ENCODE assay signal across 31 cellular contexts in genomic region chr12:29863665-29864064, GRCh38.
"Had no signal": no experiment of that assay in that cellular context is flagged by ENCODE, and none has a peak within 500 bp of the region (broad histone marks: within the 10 kb centered on the region; RNA-seq: fewer than 3 reads in every experiment).

No MANE protein-coding gene starts in this region.

- H3K27me3 Mint-ChIP-seq: activated CD4-positive, alpha-beta T cell treated with anti-CD3 and anti-CD28 coated beads for 36 hours; activated CD4-positive, alpha-beta T cell treated with anti-CD3 and anti-CD28 coated beads, Interleukin-2, amount 10 ng/mL, durations not matched to agents 7 days and 5 days; activated naive CD8-positive, alpha-beta T cell treated with anti-CD3 and anti-CD28 coated beads, Interleukin-2, amount 10 ng/mL, durations not matched to agents 7 days and 5 days; activated T-cell treated with anti-CD3 and anti-CD28 coated beads, Interleukin-2, amount 50 U/mL, for 24 hours had no signal

- H3K9me3 ChIP-seq: ascending aorta, body of pancreas, breast epithelium, Peyer's patch, SK-N-SH had no signal

- H3K27me3 ChIP-seq: ascending aorta, body of pancreas, breast epithelium, Peyer's patch, SJSA1 had no signal

- H3K4me3 Mint-ChIP-seq: activated CD4-positive, alpha-beta T cell treated with anti-CD3 and anti-CD28 coated beads for 36 hours; activated CD4-positive, alpha-beta T cell treated with anti-CD3 and anti-CD28 coated beads, Interleukin-2, amount 10 ng/mL, durations not matched to agents 7 days and 5 days; activated CD8-positive, alpha-beta T cell treated with anti-CD3 and anti-CD28 coated beads, Interleukin-2, amount 10 ng/mL, durations not matched to agents 7 days and 5 days; activated naive CD4-positive, alpha-beta T cell treated with anti-CD3 and anti-CD28 coated beads, Interleukin-2, amount 50 U/mL, for 24 hours; activated naive CD8-positive, alpha-beta T cell treated with anti-CD3 and anti-CD28 coated beads, Interleukin-2, amount 10 ng/mL, durations not matched to agents 7 days and 5 days; activated T-cell treated with anti-CD3 and anti-CD28 coated beads, Interleukin-2, amount 50 U/mL, for 24 hours; T-helper 1 cell treated with Interleukin-12 subunit alpha and Interleukin-12 subunit beta and Interleukin-4 antibody, amounts not matched to agents 30 μg/mL and 1 μg/mL, for 36 hours; T-helper 2 cell treated with Interferon-gamma antibody and Interleukin-4, amounts not matched to agents 5 μg/mL and 100 μg/mL, for 36 hours had no signal

- H3K4me1 ChIP-seq: ascending aorta, body of pancreas, breast epithelium, Peyer's patch, SJSA1 had no signal

- H3K4me1 Mint-ChIP-seq: activated CD4-positive, alpha-beta T cell treated with anti-CD3 and anti-CD28 coated beads for 36 hours; activated CD4-positive, alpha-beta T cell treated with anti-CD3 and anti-CD28 coated beads, Interleukin-2, amount 10 ng/mL, durations not matched to agents 7 days and 5 days; activated naive CD4-positive, alpha-beta T cell treated with anti-CD3 and anti-CD28 coated beads, Interleukin-2, amount 50 U/mL, for 24 hours; activated naive CD8-positive, alpha-beta T cell treated with anti-CD3 and anti-CD28 coated beads, Interleukin-2, amount 10 ng/mL, durations not matched to agents 7 days and 5 days had no signal

- ATAC-seq: activated CD4-positive, alpha-beta T cell treated with anti-CD3 and anti-CD28 coated beads for 36 hours; activated CD4-positive, CD25-positive, alpha-beta regulatory T cell treated with anti-CD3 and anti-CD28 coated beads, Interleukin-2, amount 50 U/mL, for 24 hours; activated CD8-positive, alpha-beta T cell treated with anti-CD3 and anti-CD28 coated beads, Interleukin-2, amount 10 ng/mL, durations not matched to agents 7 days and 5 days; body of pancreas; PC-3 had no signal

- DNase-seq: activated CD4-positive, alpha-beta T cell treated with anti-CD3 and anti-CD28 coated beads for 36 hours; activated CD4-positive, alpha-beta T cell treated with anti-CD3 and anti-CD28 coated beads, Interleukin-2, amount 10 ng/mL, durations not matched to agents 7 days and 5 days; activated CD4-positive, alpha-beta T cell treated with anti-CD3 and anti-CD28 coated beads, Interleukin-2, amount 50 U/mL, for 48 hours; activated CD8-positive, alpha-beta T cell treated with anti-CD3 and anti-CD28 coated beads, Interleukin-2, amount 10 ng/mL, durations not matched to agents 7 days and 5 days; activated gamma-delta T cell; activated naive CD4-positive, alpha-beta T cell treated with Interleukin-2 at 50 U/mL for 16 hours; activated naive CD8-positive, alpha-beta T cell treated with anti-CD3 and anti-CD28 coated beads, Interleukin-2, amount 10 ng/mL, durations not matched to agents 7 days and 5 days; activated T-cell treated with anti-CD3 and anti-CD28 coated beads, Interleukin-2, amount 50 U/mL, for 24 hours; amygdala; body of pancreas; NCI-H1092 treated with DMSO at 0.1 percent for 48 hours; NCI-H1417; NCI-H187 treated with DMSO at 0.1 percent for 48 hours; NCI-H2081; NCI-H2171 treated with DMSO at 0.1 percent for 48 hours; NCI-H2227 treated with DMSO at 0.1 percent for 48 hours; NCI-H524 treated with DMSO at 0.1 percent for 48 hours; PC-3; Peyer's patch; RPMI8226; SHP77 treated with DMSO at 0.1 percent for 48 hours; SK-N-SH had no signal

- H3K27ac ChIP-seq: ascending aorta, body of pancreas, breast epithelium, Peyer's patch, SJSA1 had no signal

- FAIRE-seq: TTC549 had no signal

- H3K4me2 ChIP-seq: SK-N-SH had no signal

- H3K36me3 Mint-ChIP-seq: activated naive CD4-positive, alpha-beta T cell treated with anti-CD3 and anti-CD28 coated beads, Interleukin-2, amount 50 U/mL, for 24 hours; activated naive CD8-positive, alpha-beta T cell treated with anti-CD3 and anti-CD28 coated beads, Interleukin-2, amount 10 ng/mL, durations not matched to agents 7 days and 5 days had no signal

- H3K36me3 ChIP-seq: ascending aorta, breast epithelium, Peyer's patch, SJSA1 had no signal

- H3K27ac Mint-ChIP-seq: activated CD4-positive, alpha-beta T cell treated with anti-CD3 and anti-CD28 coated beads for 36 hours; activated CD4-positive, alpha-beta T cell treated with anti-CD3 and anti-CD28 coated beads, Interleukin-2, amount 10 ng/mL, durations not matched to agents 7 days and 5 days; activated CD8-positive, alpha-beta T cell treated with anti-CD3 and anti-CD28 coated beads, Interleukin-2, amount 10 ng/mL, durations not matched to agents 7 days and 5 days; activated naive CD4-positive, alpha-beta T cell treated with anti-CD3 and anti-CD28 coated beads, Interleukin-2, amount 50 U/mL, for 24 hours; activated naive CD8-positive, alpha-beta T cell treated with anti-CD3 and anti-CD28 coated beads, Interleukin-2, amount 10 ng/mL, durations not matched to agents 7 days and 5 days; activated T-cell treated with anti-CD3 and anti-CD28 coated beads, Interleukin-2, amount 50 U/mL, for 24 hours; activated T-helper 2 cell treated with anti-CD3 and anti-CD28 coated beads, Interferon-gamma antibody, Interleukin-2, Interleukin-4, amounts not matched to agents 10 μg/mL and 5 μg/mL and 100 μg/mL, durations not matched to agents 14 hours and 24 hours and 36 hours; T-helper 1 cell treated with Interleukin-12 subunit alpha and Interleukin-12 subunit beta and Interleukin-4 antibody, amounts not matched to agents 30 μg/mL and 1 μg/mL, for 36 hours; T-helper 2 cell treated with Interferon-gamma antibody and Interleukin-4, amounts not matched to agents 5 μg/mL and 100 μg/mL, for 36 hours had no signal

- H3K9ac ChIP-seq: SK-N-SH had no signal

- H3K9me3 Mint-ChIP-seq: activated naive CD8-positive, alpha-beta T cell treated with anti-CD3 and anti-CD28 coated beads, Interleukin-2, amount 10 ng/mL, durations not matched to agents 7 days and 5 days; activated T-cell treated with anti-CD3 and anti-CD28 coated beads, Interleukin-2, amount 50 U/mL, for 24 hours; activated T-helper 2 cell treated with anti-CD3 and anti-CD28 coated beads, Interferon-gamma antibody, Interleukin-2, Interleukin-4, amounts not matched to agents 10 μg/mL and 5 μg/mL and 100 μg/mL, durations not matched to agents 14 hours and 24 hours and 36 hours had no signal

- H3K4me3 ChIP-seq: ascending aorta, body of pancreas, breast epithelium, Peyer's patch, SJSA1 had no signal
